Comparison of ENCODE assay signal across 1 cellular context in genomic region chr4:24137596-24137962, GRCh38.
TF ChIP-seq lines count a peak whose summit lies in the region.

No MANE protein-coding gene starts in this region.

TF ChIP-seq in HepG2, 621 proteins besides CTCF, POLR2A, EP300 and RAD21 (continued from another document):
- TF ChIP-seq, protein P1, sequence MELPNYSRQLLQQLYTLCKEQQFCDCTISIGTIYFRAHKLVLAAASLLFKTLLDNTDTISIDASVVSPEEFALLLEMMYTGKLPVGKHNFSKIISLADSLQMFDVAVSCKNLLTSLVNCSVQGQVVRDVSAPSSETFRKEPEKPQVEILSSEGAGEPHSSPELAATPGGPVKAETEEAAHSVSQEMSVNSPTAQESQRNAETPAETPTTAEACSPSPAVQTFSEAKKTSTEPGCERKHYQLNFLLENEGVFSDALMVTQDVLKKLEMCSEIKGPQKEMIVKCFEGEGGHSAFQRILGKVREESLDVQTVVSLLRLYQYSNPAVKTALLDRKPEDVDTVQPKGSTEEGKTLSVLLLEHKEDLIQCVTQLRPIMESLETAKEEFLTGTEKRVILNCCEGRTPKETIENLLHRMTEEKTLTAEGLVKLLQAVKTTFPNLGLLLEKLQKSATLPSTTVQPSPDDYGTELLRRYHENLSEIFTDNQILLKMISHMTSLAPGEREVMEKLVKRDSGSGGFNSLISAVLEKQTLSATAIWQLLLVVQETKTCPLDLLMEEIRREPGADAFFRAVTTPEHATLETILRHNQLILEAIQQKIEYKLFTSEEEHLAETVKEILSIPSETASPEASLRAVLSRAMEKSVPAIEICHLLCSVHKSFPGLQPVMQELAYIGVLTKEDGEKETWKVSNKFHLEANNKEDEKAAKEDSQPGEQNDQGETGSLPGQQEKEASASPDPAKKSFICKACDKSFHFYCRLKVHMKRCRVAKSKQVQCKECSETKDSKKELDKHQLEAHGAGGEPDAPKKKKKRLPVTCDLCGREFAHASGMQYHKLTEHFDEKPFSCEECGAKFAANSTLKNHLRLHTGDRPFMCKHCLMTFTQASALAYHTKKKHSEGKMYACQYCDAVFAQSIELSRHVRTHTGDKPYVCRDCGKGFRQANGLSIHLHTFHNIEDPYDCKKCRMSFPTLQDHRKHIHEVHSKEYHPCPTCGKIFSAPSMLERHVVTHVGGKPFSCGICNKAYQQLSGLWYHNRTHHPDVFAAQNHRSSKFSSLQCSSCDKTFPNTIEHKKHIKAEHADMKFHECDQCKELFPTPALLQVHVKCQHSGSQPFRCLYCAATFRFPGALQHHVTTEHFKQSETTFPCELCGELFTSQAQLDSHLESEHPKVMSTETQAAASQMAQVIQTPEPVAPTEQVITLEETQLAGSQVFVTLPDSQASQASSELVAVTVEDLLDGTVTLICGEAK (IDR thresholded peaks at IDR 0.05) = no peak
- TF ChIP-seq, protein P1 (CRISPR knock-in tag; IDR thresholded peaks at IDR 0.05) = no peak
- TF ChIP-seq CEBPG (CRISPR knock-in tag; IDR thresholded peaks at IDR 0.05) (peak; percentile 21; the same call in 1 of the 2 replicates), SMARCC2 (IDR thresholded peaks at IDR 0.05) (no peak), ZNF574 (CRISPR knock-in tag; IDR thresholded peaks at IDR 0.05) (0 out of 2 replicates have a peak, but pooled peaks have one; percentile 22), ZNF513 (CRISPR knock-in tag; conservative IDR thresholded peaks at IDR 0.05) (no peak), GATAD2A (CRISPR knock-in tag; IDR thresholded peaks at IDR 0.05) (peak; percentile 8; the same call in 1 of the 2 replicates), FOXJ3 (CRISPR knock-in tag; IDR thresholded peaks at IDR 0.05; ENCODE audit: borderline replicate concordance) (peak; percentile 18; the same call in 1 of the 2 replicates), SOX13 (IDR thresholded peaks at IDR 0.05) (no peak), SOX13 (CRISPR knock-in tag; conservative IDR thresholded peaks at IDR 0.05 in 1 of 2, IDR thresholded peaks at IDR 0.05 in 1 of 2) (peak in 1 of 2 experiments; percentile 53; a peak in 2 of 4 replicates), ZNF264 (CRISPR knock-in tag; IDR thresholded peaks at IDR 0.05) (0 out of 2 replicates have a peak, but pooled peaks have one; percentile 35), RARA (CRISPR knock-in tag; IDR thresholded peaks at IDR 0.05) (peak; percentile 56), HHEX (CRISPR knock-in tag; IDR thresholded peaks at IDR 0.05) (0 out of 2 replicates have a peak, but pooled peaks have one; percentile 10), TCF7 (IDR thresholded peaks at IDR 0.05; ENCODE audit: low read depth) (0 out of 2 replicates have a peak, but pooled peaks have one; percentile 24), RFXAP (CRISPR knock-in tag; IDR thresholded peaks at IDR 0.05; ENCODE audit: borderline replicate concordance) (no peak), ZNF616 (CRISPR knock-in tag; IDR thresholded peaks at IDR 0.05; ENCODE audit: low read depth) (no peak), BCL6 (CRISPR knock-in tag; IDR thresholded peaks at IDR 0.05) (peak; percentile 92), NCOA2 (CRISPR knock-in tag; IDR thresholded peaks at IDR 0.05) (peak; percentile 49), HOXA5 (CRISPR knock-in tag; IDR thresholded peaks at IDR 0.05) (0 out of 2 replicates have a peak, but pooled peaks have one; percentile 37), CEBPB (IDR thresholded peaks at IDR 0.05; ENCODE audit: borderline replicate concordance, low read depth, low read length) (peak; percentile 54; the same call in 1 of the 2 replicates), FOXA1 (IDR thresholded peaks at IDR 0.05) (no peak), FOXA1 (CRISPR knock-in tag; IDR thresholded peaks at IDR 0.05) (peak; percentile 49; the same call in 1 of the 2 replicates), IKZF5 (CRISPR knock-in tag; IDR thresholded peaks at IDR 0.05) (0 out of 2 replicates have a peak, but pooled peaks have one; percentile 9), MED1 (CRISPR knock-in tag; IDR thresholded peaks at IDR 0.05) (0 out of 2 replicates have a peak, but pooled peaks have one; percentile 24)
- TF ChIP-seq, protein P2, sequence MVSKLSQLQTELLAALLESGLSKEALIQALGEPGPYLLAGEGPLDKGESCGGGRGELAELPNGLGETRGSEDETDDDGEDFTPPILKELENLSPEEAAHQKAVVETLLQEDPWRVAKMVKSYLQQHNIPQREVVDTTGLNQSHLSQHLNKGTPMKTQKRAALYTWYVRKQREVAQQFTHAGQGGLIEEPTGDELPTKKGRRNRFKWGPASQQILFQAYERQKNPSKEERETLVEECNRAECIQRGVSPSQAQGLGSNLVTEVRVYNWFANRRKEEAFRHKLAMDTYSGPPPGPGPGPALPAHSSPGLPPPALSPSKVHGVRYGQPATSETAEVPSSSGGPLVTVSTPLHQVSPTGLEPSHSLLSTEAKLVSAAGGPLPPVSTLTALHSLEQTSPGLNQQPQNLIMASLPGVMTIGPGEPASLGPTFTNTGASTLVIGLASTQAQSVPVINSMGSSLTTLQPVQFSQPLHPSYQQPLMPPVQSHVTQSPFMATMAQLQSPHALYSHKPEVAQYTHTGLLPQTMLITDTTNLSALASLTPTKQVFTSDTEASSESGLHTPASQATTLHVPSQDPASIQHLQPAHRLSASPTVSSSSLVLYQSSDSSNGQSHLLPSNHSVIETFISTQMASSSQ (IDR thresholded peaks at IDR 0.05; ENCODE audit: low read depth) = 0 out of 2 replicates have a peak, but pooled peaks have one; percentile 2
- TF ChIP-seq, protein P2 (CRISPR knock-in tag; IDR thresholded peaks at IDR 0.05; ENCODE audit: borderline replicate concordance) = no peak
- TF ChIP-seq, protein P3, sequence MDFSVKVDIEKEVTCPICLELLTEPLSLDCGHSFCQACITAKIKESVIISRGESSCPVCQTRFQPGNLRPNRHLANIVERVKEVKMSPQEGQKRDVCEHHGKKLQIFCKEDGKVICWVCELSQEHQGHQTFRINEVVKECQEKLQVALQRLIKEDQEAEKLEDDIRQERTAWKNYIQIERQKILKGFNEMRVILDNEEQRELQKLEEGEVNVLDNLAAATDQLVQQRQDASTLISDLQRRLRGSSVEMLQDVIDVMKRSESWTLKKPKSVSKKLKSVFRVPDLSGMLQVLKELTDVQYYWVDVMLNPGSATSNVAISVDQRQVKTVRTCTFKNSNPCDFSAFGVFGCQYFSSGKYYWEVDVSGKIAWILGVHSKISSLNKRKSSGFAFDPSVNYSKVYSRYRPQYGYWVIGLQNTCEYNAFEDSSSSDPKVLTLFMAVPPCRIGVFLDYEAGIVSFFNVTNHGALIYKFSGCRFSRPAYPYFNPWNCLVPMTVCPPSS (IDR thresholded peaks at IDR 0.05) = no peak
TF ChIP-seq in HepG2: peak in this region for 18.
